ENCODE assay signal across 1 cellular context in the genomic region with DNA sequence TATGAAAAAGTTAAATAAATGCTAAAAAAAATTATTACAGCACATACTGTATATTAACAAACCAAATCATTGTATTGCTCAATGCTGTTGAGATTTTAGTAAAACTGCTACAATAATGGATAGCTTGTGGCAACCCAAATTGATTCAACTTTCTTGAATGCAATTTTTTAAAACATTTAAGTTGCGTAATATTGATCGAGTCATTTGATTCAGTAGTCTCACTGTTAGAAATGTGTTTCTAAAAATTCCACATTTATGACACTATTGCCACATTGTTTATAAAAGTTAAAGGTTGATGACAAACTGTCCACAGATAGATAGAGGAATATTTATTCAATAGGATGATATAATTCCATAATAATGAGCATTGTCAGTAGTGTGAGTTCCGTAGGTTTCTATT.
TF ChIP-seq lines count a peak whose summit lies in the region.

No MANE protein-coding gene starts in this region.

TF ChIP-seq in HepG2, 621 proteins besides CTCF, POLR2A, EP300 and RAD21:
- no peak for TF ChIP-seq ZNF251 (CRISPR knock-in tag; IDR thresholded peaks at IDR 0.05)
- no peak for TF ChIP-seq ZKSCAN8 (CRISPR knock-in tag; IDR thresholded peaks at IDR 0.05; ENCODE audit: borderline replicate concordance)
- TF ChIP-seq IKZF4 (CRISPR knock-in tag; IDR thresholded peaks at IDR 0.05; ENCODE audit: borderline replicate concordance, low read depth, not compliant biosample characterization): no peak
- TF ChIP-seq CEBPB (IDR thresholded peaks at IDR 0.05; ENCODE audit: borderline replicate concordance, low read depth, low read length): peak; percentile 78
- TF ChIP-seq, protein P1, sequence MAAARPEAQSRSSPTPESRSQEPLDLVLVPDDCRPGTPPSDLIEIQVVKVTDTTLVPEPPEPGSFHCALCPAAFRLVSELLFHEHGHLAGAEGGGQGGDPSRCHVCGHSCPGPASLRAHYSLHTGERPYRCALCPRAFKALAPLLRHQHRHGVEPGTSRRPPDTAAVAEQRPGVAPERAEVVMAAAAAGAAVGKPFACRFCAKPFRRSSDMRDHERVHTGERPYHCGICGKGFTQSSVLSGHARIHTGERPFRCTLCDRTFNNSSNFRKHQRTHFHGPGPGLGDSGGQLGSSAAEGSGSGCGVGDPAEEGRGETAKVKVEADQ (CRISPR knock-in tag; IDR thresholded peaks at IDR 0.05; ENCODE audit: borderline replicate concordance): no peak
